ENCODE assay signal across 23 cellular contexts in the genomic region with DNA sequence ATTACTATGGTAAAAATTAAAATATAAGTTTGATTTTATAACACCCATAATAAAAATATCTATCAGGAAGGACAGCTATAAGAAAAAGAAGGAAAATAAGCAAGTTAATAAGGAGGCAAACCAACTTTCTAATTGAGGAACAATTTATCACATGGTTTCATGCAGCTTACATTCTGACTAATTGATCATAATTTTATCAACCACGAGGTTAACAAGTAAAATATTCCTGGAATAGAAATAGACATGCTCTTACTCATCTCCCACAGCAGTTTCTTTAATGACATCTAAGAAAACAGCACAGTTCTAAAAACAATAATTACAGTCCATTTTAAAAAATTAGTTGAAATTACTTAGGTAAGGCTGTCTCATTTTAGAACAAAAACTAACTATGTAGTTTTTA.
DNase-seq lines count a peak whose midpoint lies in the region; ATAC-seq, FAIRE-seq and TF ChIP-seq lines count a peak whose summit lies in the region.
"Had no signal": no experiment of that assay in that cellular context is flagged by ENCODE, and none has a peak within 500 bp of the region (broad histone marks: within the 10 kb centered on the region; RNA-seq: fewer than 3 reads in every experiment).

No MANE protein-coding gene starts in this region.

- ATAC-seq in activated CD4-positive, CD25-positive, alpha-beta regulatory T cell treated with anti-CD3 and anti-CD28 coated beads, Interleukin-2, amount 50 U/mL, for 24 hours = peak; percentile 50 to 53
- ATAC-seq in HG02852 (IDR thresholded peaks at IDR 0.05; ENCODE audit: unreplicated experiment) (no peak), GM19328 (IDR thresholded peaks at IDR 0.05; ENCODE audit: unreplicated experiment) (no peak)
- ATAC-seq: activated CD4-positive, alpha-beta T cell treated with anti-CD3 and anti-CD28 coated beads for 36 hours; effector memory CD8-positive, alpha-beta T cell; stimulated activated memory B cell treated with anti-CD40 and anti-IgM and Interleukin-4, amounts not matched to agents 10 μg/mL and 1 μg/mL and 100 μg/mL, for 72 hours had no signal

- peak; percentile 56 for FAIRE-seq in astrocyte (lab: Jason Lieb, UNC)

- peaks cover 52% of the 10 kb centered on the region for H3K4me1 Mint-ChIP-seq in astrocyte (ENCODE audit: low read depth, unreplicated experiment)

- peaks cover 6% of the 10 kb centered on the region; the same call in 1 of the 2 replicates for H3F3A ChIP-seq in Loucy (ENCODE audit: low read depth)

- H3K9me2 ChIP-seq in Loucy (replicated peaks; ENCODE audit: low read depth, low read length) = no peaks in the 10 kb centered on the region

- H3K9me3 ChIP-seq in Loucy (ENCODE audit: insufficient read depth, low read depth, low read length) (no peaks in the 10 kb centered on the region), astrocyte (ENCODE audit: insufficient read depth, low read depth, low read length) (no peaks in the 10 kb centered on the region)
- H3K9me3 ChIP-seq: BLaER1, left ventricle myocardium inferior, SJCRH30, spleen, transverse colon had no signal

- peak overlapping the region; percentile 91 for H3K27ac Mint-ChIP-seq in astrocyte (ENCODE audit: unreplicated experiment)
- H3K27ac Mint-ChIP-seq: activated CD4-positive, alpha-beta T cell treated with anti-CD3 and anti-CD28 coated beads for 36 hours; naive B cell; progenitor cell of endocrine pancreas; stimulated activated memory B cell treated with anti-CD40 and anti-IgM and Interleukin-4, amounts not matched to agents 10 μg/mL and 1 μg/mL and 100 μg/mL, for 72 hours had no signal

- peak overlapping the region; percentile 11; the same call in 1 of the 2 replicates for H2AFZ ChIP-seq in Loucy (ENCODE audit: low read length)
- H2AFZ ChIP-seq in astrocyte (ENCODE audit: low read depth, low read length) = no peak overlapping the region

- no peaks in the 10 kb centered on the region for H3K9me3 Mint-ChIP-seq in astrocyte (ENCODE audit: unreplicated experiment)
- H3K9me3 Mint-ChIP-seq: effector memory CD8-positive, alpha-beta T cell; naive B cell; stimulated activated memory B cell treated with anti-CD40 and anti-IgM and Interleukin-4, amounts not matched to agents 10 μg/mL and 1 μg/mL and 100 μg/mL, for 72 hours had no signal

- DNase-seq in activated CD4-positive, CD25-positive, alpha-beta regulatory T cell (lab: John Stamatoyannopoulos, UW) = no peak
- DNase-seq in astrocyte (ENCODE audit: low read depth) (peak; percentile 71), renal cortical epithelial cell (ENCODE audit: low read depth) (peak; percentile 69)
- no peak for DNase-seq in stimulated activated CD4-positive, alpha-beta T cell treated with anti-CD3 and anti-CD28 coated beads, Interleukin-2, amount 100 ng/mL, for 24 hours
- DNase-seq: 8988T; activated CD4-positive, alpha-beta T cell treated with anti-CD3 and anti-CD28 coated beads for 36 hours; activated T-cell treated with anti-CD3 and anti-CD28 coated beads, Interleukin-2, amount 50 U/mL, for 1 hour; central memory CD4-positive, alpha-beta T cell; effector memory CD8-positive, alpha-beta T cell; left ventricle myocardium inferior; naive B cell; NCI-H1105; NK-92 treated with Interleukin-12 subunit alpha and Interleukin-12 subunit beta, amount 100 ng/mL, for 24 hours; SJCRH30; spleen; transverse colon had no signal

- H3K36me3 ChIP-seq in Loucy (ENCODE audit: insufficient read depth, low read length) (no peaks in the 10 kb centered on the region), astrocyte (ENCODE audit: insufficient read depth, low read length) (no peaks in the 10 kb centered on the region)
- H3K36me3 ChIP-seq: BLaER1, left ventricle myocardium inferior, SJCRH30, spleen, transverse colon had no signal

- no peaks in the 10 kb centered on the region for H3K27me3 ChIP-seq in Loucy (ENCODE audit: insufficient read depth, low read length, poor library complexity, severe bottlenecking)
- H3K27me3 ChIP-seq in astrocyte (ENCODE audit: insufficient read depth, low read length) = no peaks in the 10 kb centered on the region
- H3K27me3 ChIP-seq: BLaER1, SJCRH30, spleen, transverse colon had no signal

- H3K36me3 Mint-ChIP-seq in astrocyte (ENCODE audit: low read depth, unreplicated experiment) = peaks cover 1% of the 10 kb centered on the region
- H3K36me3 Mint-ChIP-seq: naive B cell; stimulated activated memory B cell treated with anti-CD40 and anti-IgM and Interleukin-4, amounts not matched to agents 10 μg/mL and 1 μg/mL and 100 μg/mL, for 72 hours had no signal

- H3K27ac ChIP-seq in astrocyte (ENCODE audit: low read depth, low read length) = peak overlapping the region; percentile 85
- H3K27ac ChIP-seq: left ventricle myocardium inferior, SJCRH30, spleen, transverse colon had no signal

- peak overlapping the region; percentile 83 for H3K4me2 ChIP-seq in Loucy (ENCODE audit: low read depth, low read length, poor library complexity, severe bottlenecking)
- no peak overlapping the region for H3K4me2 ChIP-seq in astrocyte (ENCODE audit: low read length)

- H3K4me3 Mint-ChIP-seq in astrocyte (ENCODE audit: unreplicated experiment) = no peak overlapping the region
- H3K4me3 Mint-ChIP-seq: activated CD4-positive, alpha-beta T cell treated with anti-CD3 and anti-CD28 coated beads for 36 hours; effector memory CD8-positive, alpha-beta T cell; naive B cell; stimulated activated memory B cell treated with anti-CD40 and anti-IgM and Interleukin-4, amounts not matched to agents 10 μg/mL and 1 μg/mL and 100 μg/mL, for 72 hours had no signal

- H3K9ac ChIP-seq in Loucy (ENCODE audit: low read depth, low read length, poor library complexity, severe bottlenecking) (peak overlapping the region; percentile 67), astrocyte (ENCODE audit: low read length) (no peak overlapping the region)
- H3K9ac ChIP-seq: BLaER1 had no signal

- H3K4me1 ChIP-seq in Loucy (ENCODE audit: insufficient read depth, low read length, poor library complexity, severe bottlenecking) (peaks cover 81% of the 10 kb centered on the region), astrocyte (ENCODE audit: insufficient read depth, low read length) (peaks cover 21% of the 10 kb centered on the region)
- H3K4me1 ChIP-seq: transverse colon had no signal

- H3K79me2 ChIP-seq in Loucy (ENCODE audit: insufficient read depth, low read length) (no peaks in the 10 kb centered on the region), astrocyte (ENCODE audit: insufficient read depth, low read length) (no peaks in the 10 kb centered on the region)

- no peak overlapping the region for H3K4me3 ChIP-seq in Loucy (ENCODE audit: low read length, poor library complexity, severe bottlenecking)
- H3K4me3 ChIP-seq in astrocyte (ENCODE audit: insufficient read depth, low read depth, low read length) = no peak overlapping the region
- H3K4me3 ChIP-seq: BLaER1, left ventricle myocardium inferior, SJCRH30, spleen, transverse colon had no signal

- TF ChIP-seq CTCF in Loucy (conservative IDR thresholded peaks at IDR 0.05; ENCODE audit: low read length) (no peak), astrocyte (IDR thresholded peaks at IDR 0.05; ENCODE audit: insufficient read depth, low read depth, low read length) (no peak)

- H4K20me1 ChIP-seq in Loucy (ENCODE audit: insufficient read depth, low read length, poor library complexity, severe bottlenecking) (no peaks in the 10 kb centered on the region), astrocyte (ENCODE audit: insufficient read depth, low read length) (no peaks in the 10 kb centered on the region)
- H4K20me1 ChIP-seq: BLaER1 had no signal

- no peaks in the 10 kb centered on the region for H3K27me3 Mint-ChIP-seq in astrocyte (ENCODE audit: low read depth, unreplicated experiment)
- H3K27me3 Mint-ChIP-seq: progenitor cell of endocrine pancreas; stimulated activated memory B cell treated with anti-CD40 and anti-IgM and Interleukin-4, amounts not matched to agents 10 μg/mL and 1 μg/mL and 100 μg/mL, for 72 hours had no signal

Comparison
In these comparisons a context has a peak if more than half of its experiments do, and no peak if none do; other contexts are left out.
1. ATAC-seq: peak in activated CD4-positive, CD25-positive, alpha-beta regulatory T cell treated with anti-CD3 and anti-CD28 coated beads, Interleukin-2, amount 50 U/mL, for 24 hours (2 of 2); none in HG02852 (single experiment) and GM19328 (single experiment).
2. DNase-seq: peak in astrocyte (single experiment) and renal cortical epithelial cell (single experiment); none in activated CD4-positive, CD25-positive, alpha-beta regulatory T cell (0 of 4) and stimulated activated CD4-positive, alpha-beta T cell treated with anti-CD3 and anti-CD28 coated beads, Interleukin-2, amount 100 ng/mL, for 24 hours (0 of 2).